ENCODE assay signal across 1 cellular context in the genomic region with DNA sequence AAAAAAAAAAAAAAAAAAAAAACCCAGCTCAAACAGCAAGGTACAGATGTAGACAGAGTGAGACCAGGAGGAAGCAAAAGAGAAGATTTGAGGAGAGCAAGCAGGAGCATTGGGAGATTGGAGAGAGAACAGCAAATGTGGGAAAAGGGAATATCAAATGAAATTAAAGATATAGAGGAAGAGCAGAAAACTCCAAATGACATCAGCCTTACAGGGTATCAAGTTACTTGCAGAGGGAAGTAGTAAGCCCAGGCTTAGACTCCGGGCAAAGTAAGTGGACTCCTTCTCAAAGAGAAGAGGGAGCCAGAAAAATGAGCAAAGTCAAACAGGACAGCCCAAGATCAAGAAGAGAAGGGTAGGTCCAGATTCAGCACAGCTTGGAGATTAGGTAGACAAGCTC.
TF ChIP-seq lines count a peak whose summit lies in the region.

No MANE protein-coding gene starts in this region.

TF ChIP-seq in IMR-90, 13 proteins besides CTCF, POLR2A, EP300 and RAD21 (continued from another document):
- TF ChIP-seq CHD1 (IDR thresholded peaks at IDR 0.05; ENCODE audit: low read depth, low read length) (no peak), RFX5 (IDR thresholded peaks at IDR 0.05; ENCODE audit: low read depth, low read length) (no peak), RCOR1 (IDR thresholded peaks at IDR 0.05; ENCODE audit: insufficient replicate concordance, low read length) (no peak), MAZ (IDR thresholded peaks at IDR 0.05; ENCODE audit: borderline replicate concordance, low read depth, low read length) (no peak), ELK1 (IDR thresholded peaks at IDR 0.05; ENCODE audit: borderline replicate concordance, low read depth, low read length) (no peak), FOS (IDR thresholded peaks at IDR 0.05; ENCODE audit: low read depth, low read length) (no peak)
- TF ChIP-seq, protein P1, sequence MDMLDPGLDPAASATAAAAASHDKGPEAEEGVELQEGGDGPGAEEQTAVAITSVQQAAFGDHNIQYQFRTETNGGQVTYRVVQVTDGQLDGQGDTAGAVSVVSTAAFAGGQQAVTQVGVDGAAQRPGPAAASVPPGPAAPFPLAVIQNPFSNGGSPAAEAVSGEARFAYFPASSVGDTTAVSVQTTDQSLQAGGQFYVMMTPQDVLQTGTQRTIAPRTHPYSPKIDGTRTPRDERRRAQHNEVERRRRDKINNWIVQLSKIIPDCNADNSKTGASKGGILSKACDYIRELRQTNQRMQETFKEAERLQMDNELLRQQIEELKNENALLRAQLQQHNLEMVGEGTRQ (IDR thresholded peaks at IDR 0.05; ENCODE audit: low read depth, low read length): no peak
